8 cellular contexts compared by ENCODE assay signal in the genomic region with DNA sequence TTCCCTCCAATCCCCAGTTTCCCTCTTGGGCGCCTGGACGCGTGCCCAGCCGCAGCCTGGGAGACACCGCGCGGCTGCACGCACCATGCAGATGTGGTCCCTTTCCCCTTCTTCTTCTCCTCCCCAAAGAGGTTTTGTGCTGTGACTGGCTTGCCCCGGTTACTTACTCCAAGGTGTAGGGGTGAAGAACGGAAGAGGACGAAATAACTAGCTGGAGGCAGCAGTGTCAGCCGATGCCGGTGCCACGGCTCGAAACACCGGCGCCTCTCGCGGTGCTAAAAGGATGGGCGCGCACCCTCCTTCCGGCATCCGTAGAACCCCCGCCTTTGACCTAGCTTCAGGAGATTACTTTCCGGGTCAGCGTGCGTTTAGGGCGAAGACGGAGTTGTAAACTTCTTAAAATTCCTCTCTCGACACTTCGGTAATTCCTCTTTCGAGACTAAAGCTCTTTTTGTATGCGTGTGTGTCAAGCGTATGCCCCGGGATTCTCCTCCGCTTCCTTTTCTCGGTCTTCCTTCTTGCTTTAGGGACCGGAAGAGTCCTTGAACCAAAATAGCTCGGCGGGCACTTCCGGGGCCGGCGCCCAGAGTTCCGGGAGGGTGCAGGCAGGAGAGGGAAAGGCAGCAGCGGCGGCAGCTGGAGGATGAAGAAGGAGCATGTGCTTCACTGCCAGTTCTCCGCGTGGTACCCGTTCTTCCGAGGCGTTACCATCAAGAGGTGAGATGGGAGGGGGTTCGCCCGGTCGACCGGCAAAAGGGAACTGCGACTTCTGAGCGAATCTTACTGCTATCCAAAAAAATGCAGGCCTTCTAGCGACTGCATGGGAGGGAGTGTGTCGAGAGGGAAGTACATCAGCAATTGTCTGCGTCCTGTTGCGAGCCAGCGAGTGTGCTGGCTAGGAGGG. TPM values are rescaled to one million over a fixed set of nuclear protein-coding genes. Genes with fewer than 3 reads are reported as not detected.
DNase-seq lines count a peak whose midpoint lies in the region; ATAC-seq and TF ChIP-seq lines count a peak whose summit lies in the region.

A gene with protein sequence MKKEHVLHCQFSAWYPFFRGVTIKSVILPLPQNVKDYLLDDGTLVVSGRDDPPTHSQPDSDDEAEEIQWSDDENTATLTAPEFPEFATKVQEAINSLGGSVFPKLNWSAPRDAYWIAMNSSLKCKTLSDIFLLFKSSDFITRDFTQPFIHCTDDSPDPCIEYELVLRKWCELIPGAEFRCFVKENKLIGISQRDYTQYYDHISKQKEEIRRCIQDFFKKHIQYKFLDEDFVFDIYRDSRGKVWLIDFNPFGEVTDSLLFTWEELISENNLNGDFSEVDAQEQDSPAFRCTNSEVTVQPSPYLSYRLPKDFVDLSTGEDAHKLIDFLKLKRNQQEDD (plus strand): TSS at position 586 of the 904 bp plus-strand sequence. CDS start 58 bp downstream, at position 644.
A gene (minus strand): TSS at position 289 of the 904 bp plus-strand sequence. CDS start 9,600 bp downstream, outside the sequence.

- TF ChIP-seq CTCF in CD14-positive monocyte (IDR thresholded peaks at IDR 0.05) = no peak
- peak in 1 of 2 donors; percentile 13 for TF ChIP-seq CTCF in left lung (IDR thresholded peaks at IDR 0.05)

- H3K9me3 ChIP-seq in left lung = no peaks in the 10 kb centered on the region

- peaks cover 0 to 22% of the 10 kb centered on the region in 2 donors for H3K36me3 ChIP-seq in left lung

- intact Hi-C loops in CD14-positive monocyte (cut with micrococcal nuclease) (loop anchor here (5.0 to 10.0 kb wide), 3 partner anchors 69 to 154 kb away; a partner anchor contains a TSS), left lung (cut with DNase I) (no loop called here)
- intact Hi-C loops in dendritic cell treated with granulocyte-macrophage colony-stimulating factor and Interleukin-4, amounts not matched to agents 40 ng/mL and 50 ng/mL, for 4 days (cut with micrococcal nuclease) = loop anchor here (5.0 kb wide), 2 partner anchors 69 to 516 kb away; a partner anchor contains a TSS

- peaks cover 66% of the 10 kb centered on the region for H3K4me1 Mint-ChIP-seq in CD14-positive monocyte
- H3K4me1 Mint-ChIP-seq in dendritic cell treated with granulocyte-macrophage colony-stimulating factor and Interleukin-4, amounts not matched to agents 40 ng/mL and 50 ng/mL, for 4 days (ENCODE audit: low read depth) = peaks cover 55% of the 10 kb centered on the region

- H3K36me3 Mint-ChIP-seq in CD14-positive monocyte = peaks cover 17 to 21% of the 10 kb centered on the region in 2 donors
- H3K36me3 Mint-ChIP-seq in dendritic cell treated with granulocyte-macrophage colony-stimulating factor and Interleukin-4, amounts not matched to agents 40 ng/mL and 50 ng/mL, for 4 days (ENCODE audit: low read depth) = peaks cover 53% of the 10 kb centered on the region

- peak within 1 kb of the TSS; percentile 97 to 100 (median 99) for H3K27ac Mint-ChIP-seq in CD14-positive monocyte
- peak within 1 kb of the TSS; percentile 95 for H3K27ac Mint-ChIP-seq in dendritic cell treated with granulocyte-macrophage colony-stimulating factor and Interleukin-4, amounts not matched to agents 40 ng/mL and 50 ng/mL, for 4 days

- no peaks in the 10 kb centered on the region for H3K27me3 ChIP-seq in left lung

- peak within 1 kb of the TSS; percentile 98 for H3K4me3 Mint-ChIP-seq in CD14-positive monocyte
- H3K4me3 Mint-ChIP-seq in dendritic cell treated with granulocyte-macrophage colony-stimulating factor and Interleukin-4, amounts not matched to agents 40 ng/mL and 50 ng/mL, for 4 days = peak within 1 kb of the TSS; percentile 95

- H3K9me3 Mint-ChIP-seq in CD14-positive monocyte = peaks cover 0 to 4% (median 3%) of the 10 kb centered on the region in 7 donors
- H3K9me3 Mint-ChIP-seq in dendritic cell treated with granulocyte-macrophage colony-stimulating factor and Interleukin-4, amounts not matched to agents 40 ng/mL and 50 ng/mL, for 4 days = no peaks in the 10 kb centered on the region

- ATAC-seq in GM19372 (IDR thresholded peaks at IDR 0.05; ENCODE audit: low read depth, unreplicated experiment) = peak; percentile 91
- peak; percentile 91 for ATAC-seq in HG03521 (IDR thresholded peaks at IDR 0.05; ENCODE audit: unreplicated experiment)
- peak; percentile 94 for ATAC-seq in left lung

- peak within 1 kb of the TSS; percentile 89 to 95 for H3K4me3 ChIP-seq in left lung

- H3K4me1 ChIP-seq in left lung = peaks cover 21 to 68% of the 10 kb centered on the region in 2 donors

- H3K27ac ChIP-seq in left lung = peak within 1 kb of the TSS; percentile 92 to 94

- DNase-seq in CD14-positive monocyte (ENCODE audit: low spot score) (peak; percentile 78), NCI-H69 (lab: John Stamatoyannopoulos, UW) (peak; percentile 88), left lung (peak; percentile 89 to 97)
- DNase-seq in activated CD4-positive, alpha-beta T cell treated with anti-CD3 and anti-CD28 coated beads, Interleukin-2, amount 50 U/mL, for 24 hours (ENCODE audit: low read depth in 1 of 2, low spot score in 1 of 2) = peak; percentile 77 to 82
- DNase-seq in stimulated activated CD4-positive, alpha-beta T cell treated with anti-CD3 and anti-CD28 coated beads, Interleukin-2, amount 100 ng/mL, for 4 hours (ENCODE audit: low read depth) = peak; percentile 67

- no peaks in the 10 kb centered on the region for H3K27me3 Mint-ChIP-seq in CD14-positive monocyte (ENCODE audit: low read depth in 3 of 3)
- no peaks in the 10 kb centered on the region for H3K27me3 Mint-ChIP-seq in dendritic cell treated with granulocyte-macrophage colony-stimulating factor and Interleukin-4, amounts not matched to agents 40 ng/mL and 50 ng/mL, for 4 days

RNA-seq across cellular contexts. Expression of the first gene that starts in this region (rescaled TPM):
- 10 to 100 TPM; 76.0 to 78.7 TPM for polyA plus RNA-seq in CD14-positive monocyte
- total RNA-seq in left lung = 10 to 100 TPM; 51.9 to 63.6 TPM

RNA-seq across cellular contexts. Expression of the second gene that starts in this region (rescaled TPM):
- polyA plus RNA-seq in CD14-positive monocyte = 10 to 100 TPM; 43.7 to 51.1 TPM
- 10 to 100 TPM; 47.2 to 56.8 TPM for total RNA-seq in left lung

Comparison
In these comparisons a context has a peak if more than half of its experiments do, and no peak if none do; other contexts are left out.
1. Peak in every context shown above with its lines: DNase-seq, ATAC-seq, H3K4me3 ChIP-seq and H3K27ac ChIP-seq.
2. intact Hi-C loops: an anchor here in CD14-positive monocyte (5.0 to 10.0 kb wide) and dendritic cell treated with granulocyte-macrophage colony-stimulating factor and Interleukin-4, amounts not matched to agents 40 ng/mL and 50 ng/mL, for 4 days (5.0 kb wide); none called in left lung.